ENCODE assay signal across 10 cellular contexts in genomic region chr5:98930972-98931762, GRCh38. TPM values are rescaled to one million over a fixed set of nuclear protein-coding genes. Genes with fewer than 3 reads are reported as not detected.
DNase-seq lines count a peak whose midpoint lies in the region; ATAC-seq and TF ChIP-seq lines count a peak whose summit lies in the region.
"Had no signal": no experiment of that assay in that cellular context is flagged by ENCODE, and none has a peak within 500 bp of the region (broad histone marks: within the 10 kb centered on the region; RNA-seq: fewer than 3 reads in every experiment).

No MANE protein-coding gene starts in this region.

- H3K4me2 ChIP-seq in IMR-90 (ENCODE audit: low read depth, low read length) (no peak overlapping the region), mammary epithelial cell (ENCODE audit: insufficient read depth, low read depth, low read length) (peak overlapping the region; percentile 72), neural cell (ENCODE audit: low read length) (no peak overlapping the region)

- H3K79me1 ChIP-seq in IMR-90 (ENCODE audit: low read depth in 1 of 2, low read length in 2 of 2), result peaks cover 7 to 38% of the 10 kb centered on the region in 2 experiments; a peak in 2 of 4 replicates

- H2AK5ac ChIP-seq in IMR-90 (ENCODE audit: low read depth, low read length), result no peak overlapping the region

- H3K23ac ChIP-seq in IMR-90 (ENCODE audit: low read depth, low read length), result no peak overlapping the region

- H2BK15ac ChIP-seq in IMR-90 (ENCODE audit: low read depth, low read length), result no peak overlapping the region

- H2AK9ac ChIP-seq in IMR-90 (replicated peaks; ENCODE audit: low read depth, low read length, poor library complexity), result no peak overlapping the region

- H3K9ac ChIP-seq in IMR-90 (ENCODE audit: low read depth, low read length) (no peak overlapping the region), mammary epithelial cell (ENCODE audit: insufficient read depth, low read length) (no peak overlapping the region), neural cell (ENCODE audit: low read length) (no peak overlapping the region)

- no peak for ATAC-seq in CD4-positive, CD25-positive, alpha-beta regulatory T cell (ENCODE audit: low read depth in 2 of 2)
- ATAC-seq in IMR-90 (ENCODE audit: low read depth), result no peak
- no peak for ATAC-seq in sciatic nerve

- DNase-seq in CD4-positive, CD25-positive, alpha-beta regulatory T cell, result no peak
- DNase-seq in IMR-90, result no peak
- no peak for DNase-seq in mammary epithelial cell
- DNase-seq in MG63, result no peak
- DNase-seq in NCI-H1105 treated with DMSO at 0.1 percent for 48 hours (lab: John Stamatoyannopoulos, UW), result no peak
- no peak for DNase-seq in NK-92 (lab: John Stamatoyannopoulos, UW; ENCODE audit: unreplicated experiment)
- no peak for DNase-seq in sciatic nerve (ENCODE audit: low spot score)
- DNase-seq: activated CD4-positive, alpha-beta T cell treated with anti-CD3 and anti-CD28 coated beads, Interleukin-2, amount 50 U/mL, for 4 hours; NCI-H69 had no signal

- H2BK20ac ChIP-seq in IMR-90 (ENCODE audit: low read depth, low read length), result no peak overlapping the region

- peaks cover 9% of the 10 kb centered on the region for H3K27me3 Mint-ChIP-seq in CD4-positive, CD25-positive, alpha-beta regulatory T cell

- peaks cover 49% of the 10 kb centered on the region for H3K79me2 ChIP-seq in mammary epithelial cell (ENCODE audit: insufficient read depth, low read length)
- peaks cover 24% of the 10 kb centered on the region for H3K79me2 ChIP-seq in neural cell (replicated peaks; ENCODE audit: insufficient read depth, low read length)

- H3K56ac ChIP-seq in IMR-90 (ENCODE audit: extremely low read depth, insufficient read depth, low read length), result no peak overlapping the region

- peak overlapping the region; percentile 98 to 100 (median 99) for H3K4me3 Mint-ChIP-seq in CD4-positive, CD25-positive, alpha-beta regulatory T cell

- in situ Hi-C loops in IMR-90 (cut with MboI; ENCODE audit: low sequenced_read_pairs), result no loop called here
- in situ Hi-C loops in mammary epithelial cell (cut with MboI; ENCODE audit: low sequenced_read_pairs in 2 of 2), result no loop called here

- H2AFZ ChIP-seq in IMR-90 (replicated peaks; ENCODE audit: low read length, poor library complexity), result no peak overlapping the region
- no peak overlapping the region for H2AFZ ChIP-seq in mammary epithelial cell (ENCODE audit: low read depth, low read length)
- no peak overlapping the region for H2AFZ ChIP-seq in neural cell (ENCODE audit: low read depth, low read length)

- no TSS peak for BruUV-seq in IMR-90 (replicated peaks; lab: Mats Ljungman, UMichigan)
- BruUV-seq in mammary epithelial cell (replicated peaks; lab: Mats Ljungman, UMichigan), result no TSS peak

- no peak for TF ChIP-seq POLR2A in IMR-90 (IDR thresholded peaks at IDR 0.05; ENCODE audit: low read depth, low read length)

- POLR2A ChIA-PET in IMR-90 (lab: Charles Lee; ENCODE audit: unreplicated experiment), result no interaction called here

- peaks cover 26% of the 10 kb centered on the region for H4K20me1 ChIP-seq in IMR-90 (ENCODE audit: insufficient read depth, low read length)
- H4K20me1 ChIP-seq in mammary epithelial cell (ENCODE audit: insufficient read depth, low read length), result no peaks in the 10 kb centered on the region
- H4K20me1 ChIP-seq in neural cell (ENCODE audit: insufficient read depth), result no peaks in the 10 kb centered on the region

- no peak for TF ChIP-seq EP300 in neural cell (conservative IDR thresholded peaks at IDR 0.05; ENCODE audit: poor library complexity, severe bottlenecking)

- H3K9me2 ChIP-seq in neural cell (ENCODE audit: insufficient read depth, low read length), result no peaks in the 10 kb centered on the region

- no CpG with 5 or more reads among the region's 5 CpGs for WGBS in IMR-90 (ENCODE audit: extremely low coverage in 2 of 2, insufficient read length in 1 of 2), 2 experiments
- WGBS in mammary epithelial cell (ENCODE audit: low coverage, missing lambda C conversion rate), result 76% methylated on average over 5 of the region's 5 CpGs

- no peak overlapping the region for H3K14ac ChIP-seq in IMR-90 (replicated peaks; ENCODE audit: low read depth, low read length)

- H3K27me3 ChIP-seq in CD4-positive, CD25-positive, alpha-beta regulatory T cell (ENCODE audit: control insufficient read depth, insufficient read depth, low read length), result no peaks in the 10 kb centered on the region
- no peaks in the 10 kb centered on the region for H3K27me3 ChIP-seq in IMR-90 (ENCODE audit: control insufficient read depth, insufficient read depth, low read length)
- H3K27me3 ChIP-seq in mammary epithelial cell (ENCODE audit: insufficient read depth, low read length), result no peaks in the 10 kb centered on the region
- H3K27me3 ChIP-seq in neural cell (ENCODE audit: insufficient read depth, low read depth, low read length), result no peaks in the 10 kb centered on the region
- no peaks in the 10 kb centered on the region for H3K27me3 ChIP-seq in MG63

- peaks cover 52% of the 10 kb centered on the region for H3K4me1 ChIP-seq in CD4-positive, CD25-positive, alpha-beta regulatory T cell (ENCODE audit: control insufficient read depth, insufficient read depth, low read length, poor library complexity, severe bottlenecking)
- H3K4me1 ChIP-seq in IMR-90 (ENCODE audit: control insufficient read depth, insufficient read depth, low read length) (no peaks in the 10 kb centered on the region), mammary epithelial cell (ENCODE audit: insufficient read depth, low read length) (peaks cover 13% of the 10 kb centered on the region)

- H4K91ac ChIP-seq in IMR-90 (ENCODE audit: insufficient read depth, low read depth, low read length), result no peak overlapping the region

- peaks cover 6% of the 10 kb centered on the region for H3K36me3 Mint-ChIP-seq in CD4-positive, CD25-positive, alpha-beta regulatory T cell

- H2BK5ac ChIP-seq in IMR-90 (ENCODE audit: low read depth, low read length, poor library complexity, severe bottlenecking), result no peak overlapping the region

- H3K36me3 ChIP-seq in CD4-positive, CD25-positive, alpha-beta regulatory T cell (ENCODE audit: control insufficient read depth, insufficient read depth, low read length), result peaks cover 3% of the 10 kb centered on the region
- H3K36me3 ChIP-seq in IMR-90 (ENCODE audit: control insufficient read depth, insufficient read depth, low read length) (no peaks in the 10 kb centered on the region), mammary epithelial cell (ENCODE audit: insufficient read depth, low read length) (peaks cover under 1% of the 10 kb centered on the region), neural cell (ENCODE audit: insufficient read depth, low read length) (no peaks in the 10 kb centered on the region), MG63 (peaks cover 16% of the 10 kb centered on the region)

- no peaks in the 10 kb centered on the region for H3K9me3 Mint-ChIP-seq in CD4-positive, CD25-positive, alpha-beta regulatory T cell

- no peak overlapping the region for H2BK120ac ChIP-seq in IMR-90 (ENCODE audit: low read depth, low read length)

- no peak overlapping the region for H4K8ac ChIP-seq in IMR-90 (ENCODE audit: low read depth in 2 of 2, low read length in 2 of 2)

- H3K4ac ChIP-seq in IMR-90 (ENCODE audit: low read depth, low read length), result no peak overlapping the region

- H3K4me1 Mint-ChIP-seq in CD4-positive, CD25-positive, alpha-beta regulatory T cell, result peaks cover 24 to 79% (median 50%) of the 10 kb centered on the region in 4 donors

- peak overlapping the region; percentile 98 to 100 (median 98) for H3K27ac Mint-ChIP-seq in CD4-positive, CD25-positive, alpha-beta regulatory T cell

- H3K4me3 ChIP-seq in CD4-positive, CD25-positive, alpha-beta regulatory T cell (ENCODE audit: low read depth, low read length), result peak overlapping the region; percentile 94
- H3K4me3 ChIP-seq in IMR-90 (ENCODE audit: insufficient read depth, low read depth, low read length) (no peak overlapping the region), mammary epithelial cell (replicated peaks in 1 of 3; ENCODE audit: insufficient read depth in 1 of 3, low read depth in 2 of 3, low read length in 3 of 3) (no peak overlapping the region), neural cell (ENCODE audit: low read length) (peak overlapping the region; percentile 91), MG63 (no peak overlapping the region)

- peak overlapping the region; percentile 100 for H3K27ac ChIP-seq in CD4-positive, CD25-positive, alpha-beta regulatory T cell (ENCODE audit: insufficient read depth, low read length, poor library complexity, severe bottlenecking)
- H3K27ac ChIP-seq in IMR-90 (ENCODE audit: insufficient read depth, low read length) (no peak overlapping the region), mammary epithelial cell (ENCODE audit: insufficient read depth, low read depth, low read length) (no peak overlapping the region), neural cell (ENCODE audit: low read length) (no peak overlapping the region)

- TF ChIP-seq CTCF in IMR-90 (conservative IDR thresholded peaks at IDR 0.05; ENCODE audit: low read depth, low read length), result no peak
- TF ChIP-seq CTCF in mammary epithelial cell (conservative IDR thresholded peaks at IDR 0.05 in 1 of 2, IDR thresholded peaks at IDR 0.05 in 1 of 2; ENCODE audit: extremely low read depth in 1 of 2, insufficient read depth in 1 of 2, low read depth in 1 of 2, low read length in 2 of 2), result no peak
- no peak for TF ChIP-seq CTCF in neural cell (IDR thresholded peaks at IDR 0.05; ENCODE audit: poor library complexity, severe bottlenecking)

- TF ChIP-seq RAD21 in IMR-90 (IDR thresholded peaks at IDR 0.05; ENCODE audit: low read length), result no peak
- no peak for TF ChIP-seq RAD21 in neural cell (conservative IDR thresholded peaks at IDR 0.05)

- H3F3A ChIP-seq in neural cell (ENCODE audit: insufficient read depth, low read length, poor library complexity, severe bottlenecking), result no peaks in the 10 kb centered on the region

- CTCF ChIA-PET in IMR-90 (lab: Yijun Ruan, JAX), result no interaction called here
- CTCF ChIA-PET in mammary epithelial cell (lab: Charles Lee; ENCODE audit: low non-redundant PET), result no interaction called here

- dilution Hi-C loops in IMR-90 (cut with HindIII; ENCODE audit: low sequenced_read_pairs, unreplicated experiment), result no loop called here
- dilution Hi-C loops in mammary epithelial cell (cut with HindIII; ENCODE audit: low sequenced_read_pairs), result no loop called here

- intact Hi-C loops in IMR-90 (cut with micrococcal nuclease), result loop anchor here (2.0 kb wide), 1 partner anchor 92 kb away; no protein-coding TSS in a partner anchor
- intact Hi-C loops in mammary epithelial cell (cut with micrococcal nuclease), result no loop called here
- intact Hi-C loops in sciatic nerve (cut with DNase I), result no loop called here

- no peak overlapping the region for H3K18ac ChIP-seq in IMR-90 (ENCODE audit: low read depth, low read length)

- H3K9me1 ChIP-seq in IMR-90 (ENCODE audit: insufficient read depth, low read length), result no peaks in the 10 kb centered on the region; the same call in 1 of the 2 replicates

- H3K9me3 ChIP-seq in CD4-positive, CD25-positive, alpha-beta regulatory T cell (ENCODE audit: control insufficient read depth in 2 of 2, low read length in 2 of 2), result no peaks in the 10 kb centered on the region
- no peaks in the 10 kb centered on the region for H3K9me3 ChIP-seq in IMR-90 (ENCODE audit: control insufficient read depth, insufficient read depth, low read length)
- H3K9me3 ChIP-seq in mammary epithelial cell (replicated peaks; ENCODE audit: insufficient read depth, low read length), result no peaks in the 10 kb centered on the region
- H3K9me3 ChIP-seq in neural cell (ENCODE audit: low read length), result no peaks in the 10 kb centered on the region
- no peaks in the 10 kb centered on the region for H3K9me3 ChIP-seq in MG63

- H4K5ac ChIP-seq in IMR-90 (ENCODE audit: low read depth, low read length), result no peak overlapping the region

RNA-seq across cellular contexts. Expression of gene CHD1, which starts 2.4 kb away (rescaled TPM):
- 172 TPM for total RNA-seq in CD4-positive, CD25-positive, alpha-beta regulatory T cell
- polyA plus RNA-seq in CD4-positive, CD25-positive, alpha-beta regulatory T cell, result 10 to 100 TPM in 1 of 4 donors, 1 to 10 TPM in 3; 7.8 to 12.3 (median 8.6) TPM
- total RNA-seq in IMR-90 (2012; rRNA removed), result 33.7 and 61.7 TPM in 2 replicates
- 12.3 and 12.8 TPM in 2 replicates for polyA plus RNA-seq in IMR-90 (2012; rRNA removed)
- 0.67 and 1.3 TPM in 2 replicates for polyA plus RNA-seq in IMR-90 (2012; cell fraction: cytosol; rRNA removed)
- 4.8 and 51.8 TPM in 2 replicates for polyA plus RNA-seq in IMR-90 (2012; cell fraction: nucleus; rRNA removed; ENCODE audit: low replicate concordance)
- total RNA-seq in mammary epithelial cell, result 10 to 100 TPM; 34.9 to 39.8 TPM
- polyA plus RNA-seq in mammary epithelial cell, result 11.6 TPM
- polyA minus RNA-seq in mammary epithelial cell, result 49.4 TPM
- 62.7 and 64.5 TPM in 2 replicates for polyA plus RNA-seq in neural cell
- polyA minus RNA-seq in neural cell, result 121 and 163 TPM in 2 replicates
- total RNA-seq in MG63 (2014; rRNA removed; shearing (Covaris generic); ENCODE audit: low replicate concordance), result 27.0 and 43.4 TPM in 2 replicates
- total RNA-seq in sciatic nerve, result 58.0 TPM

Comparison
In these comparisons a context has a peak if more than half of its experiments do, and no peak if none do; other contexts are left out.
1. H3K4me3 ChIP-seq: peak in CD4-positive, CD25-positive, alpha-beta regulatory T cell (single experiment) and neural cell (single experiment); none in IMR-90 (single experiment), mammary epithelial cell (0 of 3) and MG63 (single experiment).